In genomic region chr3:94225176-94225742, GRCh38 we compare ENCODE assay signal across 13 cellular contexts.
DNase-seq lines count a peak whose midpoint lies in the region; ATAC-seq and TF ChIP-seq lines count a peak whose summit lies in the region.
"Had no signal": no experiment of that assay in that cellular context is flagged by ENCODE, and none has a peak within 500 bp of the region (broad histone marks: within the 10 kb centered on the region; RNA-seq: fewer than 3 reads in every experiment).

No MANE protein-coding gene starts in this region.

- H3K27me3 ChIP-seq in SK-N-SH (ENCODE audit: insufficient read depth) (no peaks in the 10 kb centered on the region), foreskin keratinocyte (no peaks in the 10 kb centered on the region)
- H3K27me3 ChIP-seq: right atrium auricular region had no signal

- H3K27ac ChIP-seq in HEK293 (ENCODE audit: extremely low read depth, low read depth, low read length) (no peak overlapping the region), SK-N-SH (ENCODE audit: low read depth in 2 of 2, low read length in 1 of 2) (peak overlapping the region; percentile 28 to 90), foreskin keratinocyte (peak overlapping the region; percentile 65)
- H3K27ac ChIP-seq: right atrium auricular region had no signal

- peak; percentile 62 for ATAC-seq in foreskin keratinocyte
- ATAC-seq in GM19035 (IDR thresholded peaks at IDR 0.05; ENCODE audit: unreplicated experiment) = no peak
- ATAC-seq: activated CD4-positive, CD25-positive, alpha-beta regulatory T cell treated with anti-CD3 and anti-CD28 coated beads, Interleukin-2, amount 50 U/mL, for 24 hours; mucosa of descending colon had no signal

- H3K36me3 ChIP-seq in HEK293 (ENCODE audit: control insufficient read depth in 2 of 2, insufficient read depth in 1 of 2, low read length in 2 of 2) (no peaks in the 10 kb centered on the region), SK-N-SH (replicated peaks in 1 of 2; ENCODE audit: control insufficient read depth in 1 of 2, insufficient read depth in 2 of 2, low read length in 1 of 2) (no peaks in the 10 kb centered on the region)
- H3K36me3 ChIP-seq: right atrium auricular region had no signal

- H3K9me3 ChIP-seq in HEK293 (ENCODE audit: control insufficient read depth, insufficient read depth, low read depth, low read length) = no peaks in the 10 kb centered on the region
- no peaks in the 10 kb centered on the region for H3K9me3 ChIP-seq in SK-N-SH
- H3K9me3 ChIP-seq: right atrium auricular region had no signal

- peak overlapping the region; percentile 62 for H3K4me2 ChIP-seq in SK-N-SH

- no peak for TF ChIP-seq RAD21 in SK-N-SH (IDR thresholded peaks at IDR 0.05; ENCODE audit: low read length)

- no peaks in the 10 kb centered on the region for H3K9me2 ChIP-seq in SK-N-SH

- POLR2A ChIA-PET in HEK293 (lab: Yijun Ruan, JAX) = no interaction called here
- POLR2A ChIA-PET in SK-N-SH (lab: Yijun Ruan, JAX) = no interaction called here

- H3K4me3 ChIP-seq in HEK293 (ENCODE audit: low read depth, low read length) (no peak overlapping the region), SK-N-SH (ENCODE audit: low read depth in 2 of 2, low read length in 1 of 2) (no peak overlapping the region)
- H3K4me3 ChIP-seq: mucosa of descending colon, right atrium auricular region had no signal

- no peaks in the 10 kb centered on the region for H3K79me2 ChIP-seq in SK-N-SH (ENCODE audit: insufficient read depth)

- H3K4me1 ChIP-seq in HEK293 (ENCODE audit: control insufficient read depth, insufficient read depth, low read length) = no peaks in the 10 kb centered on the region
- peaks cover 12 to 18% of the 10 kb centered on the region in 2 experiments; a peak in 3 of 4 replicates for H3K4me1 ChIP-seq in SK-N-SH (ENCODE audit: control insufficient read depth in 1 of 2, insufficient read depth in 2 of 2, low read depth in 1 of 2, low read length in 1 of 2)
- peaks cover 22% of the 10 kb centered on the region for H3K4me1 ChIP-seq in foreskin keratinocyte
- H3K4me1 ChIP-seq: right atrium auricular region had no signal

- peak overlapping the region; percentile 75 for H3K9ac ChIP-seq in SK-N-SH

- no peak for DNase-seq in SK-N-SH
- peak; percentile 37 to 65 for DNase-seq in foreskin keratinocyte
- peak; percentile 47 for DNase-seq in putamen (ENCODE audit: low spot score)
- no peak for DNase-seq in effector CD8-positive, alpha-beta T cell (lab: John Stamatoyannopoulos, UW)
- DNase-seq in NCI-H1092 treated with DMSO at 0.1 percent for 48 hours (lab: John Stamatoyannopoulos, UW) = no peak
- DNase-seq: activated T-cell treated with anti-CD3 and anti-CD28 coated beads, Interleukin-2, amount 50 U/mL, for 48 hours; GOT3; mucosa of descending colon; NCI-H2107 had no signal

- CTCF ChIA-PET in HEK293 (lab: Yijun Ruan, JAX) = interaction anchor here (0.6 to 1.2 kb wide), 2 partner anchors 9 to 11 kb away, joined by 4 to 7 read pairs; no protein-coding TSS in a partner anchor
- CTCF ChIA-PET in SK-N-SH (lab: Yijun Ruan, JAX) = interaction anchor here (2.2 kb wide), 1 partner anchor 9 kb away, joined by 10 read pairs; no protein-coding TSS in a partner anchor

- no peak; a peak in 1 of 4 replicates for TF ChIP-seq EP300 in SK-N-SH (IDR thresholded peaks at IDR 0.05; ENCODE audit: borderline replicate concordance in 1 of 2, low read depth in 1 of 2, low read length in 1 of 2)

- 21% methylated on average over 3 of the region's 3 CpGs for WGBS in SK-N-SH (ENCODE audit: low lambda C conversion rate)

- H3F3A ChIP-seq in SK-N-SH (replicated peaks; ENCODE audit: insufficient read depth) = peaks cover 17% of the 10 kb centered on the region

- no peaks in the 10 kb centered on the region for H4K20me1 ChIP-seq in SK-N-SH (ENCODE audit: insufficient read depth)

- peak overlapping the region; percentile 83 for H2AFZ ChIP-seq in SK-N-SH (ENCODE audit: low read depth)

- TF ChIP-seq CTCF in HEK293 (tag by site-specific recombination; IDR thresholded peaks at IDR 0.05) = no peak
- no peak for TF ChIP-seq CTCF in SK-N-SH (IDR thresholded peaks at IDR 0.05)
- TF ChIP-seq CTCF in foreskin keratinocyte (conservative IDR thresholded peaks at IDR 0.05) = no peak

TF ChIP-seq in HEK293, 187 proteins besides CTCF, POLR2A, EP300 and RAD21:
- TF ChIP-seq ZNF561 (tag by site-specific recombination; IDR thresholded peaks at IDR 0.05; ENCODE audit: borderline replicate concordance) (no peak), PRDM1 (tag by site-specific recombination; IDR thresholded peaks at IDR 0.05) (no peak), ZEB2 (tag by site-specific recombination; IDR thresholded peaks at IDR 0.05) (no peak), EGR2 (tag by site-specific recombination; IDR thresholded peaks at IDR 0.05; ENCODE audit: low read depth) (no peak), ZNF274 (IDR thresholded peaks at IDR 0.05; ENCODE audit: low read length) (no peak), ZNF274 (tag by site-specific recombination; IDR thresholded peaks at IDR 0.05; ENCODE audit: borderline replicate concordance) (no peak), TSHZ1 (tag by site-specific recombination; IDR thresholded peaks at IDR 0.05; ENCODE audit: borderline replicate concordance) (no peak), ZNF585B (tag by site-specific recombination; IDR thresholded peaks at IDR 0.05) (peak; percentile 41), ZNF394 (tag by site-specific recombination; IDR thresholded peaks at IDR 0.05; ENCODE audit: borderline replicate concordance) (no peak), ZNF266 (tag by site-specific recombination; IDR thresholded peaks at IDR 0.05; ENCODE audit: low read depth) (no peak)

TF ChIP-seq in SK-N-SH, 30 proteins besides CTCF, POLR2A, EP300 and RAD21:
- no peak for TF ChIP-seq RCOR1 (IDR thresholded peaks at IDR 0.05; ENCODE audit: low read length)
- TF ChIP-seq MXI1 (IDR thresholded peaks at IDR 0.05; ENCODE audit: low read depth, low read length) = peak; percentile 44; the same call in 1 of the 2 replicates

Comparison
In these comparisons a context has a peak if more than half of its experiments do, and no peak if none do; other contexts are left out.
1. DNase-seq: peak in foreskin keratinocyte (2 of 2) and putamen (single experiment); none in SK-N-SH (single experiment), effector CD8-positive, alpha-beta T cell (single experiment) and NCI-H1092 treated with DMSO at 0.1 percent for 48 hours (single experiment).